8 cellular contexts compared by ENCODE assay signal in genomic region chr3:129688310-129688895, GRCh38.
DNase-seq lines count a peak whose midpoint lies in the region; ATAC-seq and TF ChIP-seq lines count a peak whose summit lies in the region.

No MANE protein-coding gene starts in this region.

- H3K4me3 Mint-ChIP-seq in nephron = peak overlapping the region; percentile 62 to 73 (median 63)

- H3K4me1 Mint-ChIP-seq in nephron = peaks cover 40% of the 10 kb centered on the region

- H3K27ac Mint-ChIP-seq in nephron = peak overlapping the region; percentile 49 to 77 (median 75)

- H3K36me3 ChIP-seq in NT2/D1 (ENCODE audit: insufficient read depth, insufficient read length, low read length) = no peaks in the 10 kb centered on the region

- H3K36me3 Mint-ChIP-seq in nephron (ENCODE audit: low read depth) = no peaks in the 10 kb centered on the region

- H3K9ac ChIP-seq in NT2/D1 (ENCODE audit: insufficient read length, low read depth) = no peak overlapping the region

- H3K9me3 ChIP-seq in NT2/D1 (ENCODE audit: insufficient read depth, low read length) = no peaks in the 10 kb centered on the region

- H3K27me3 Mint-ChIP-seq in nephron (ENCODE audit: low read depth) = no peaks in the 10 kb centered on the region

- H3K27me3 ChIP-seq in NT2/D1 (ENCODE audit: insufficient read depth, insufficient read length) = no peaks in the 10 kb centered on the region

- no peak for ATAC-seq in HG02571 (IDR thresholded peaks at IDR 0.05; ENCODE audit: unreplicated experiment)

- no peaks in the 10 kb centered on the region for H3K4me1 ChIP-seq in NT2/D1 (ENCODE audit: insufficient read depth, insufficient read length)

- peak; percentile 96 for DNase-seq in COR-L47 (lab: John Stamatoyannopoulos, UW)
- DNase-seq in NT2/D1 (ENCODE audit: low read depth, low spot score) = peak; percentile 30
- DNase-seq in fibroblast of villous mesenchyme (ENCODE audit: low read depth) = peak; percentile 69
- no peak for DNase-seq in HuH-7.5 (ENCODE audit: low spot score)
- no peak for DNase-seq in GM20000 (ENCODE audit: low spot score)
- DNase-seq in activated gamma-delta T cell treated with Interleukin-2 at 50 U/mL for 16 hours = no peak

- H3K9me3 Mint-ChIP-seq in nephron = no peaks in the 10 kb centered on the region

- TF ChIP-seq CTCF in fibroblast of villous mesenchyme (IDR thresholded peaks at IDR 0.05; ENCODE audit: insufficient read depth, low read depth, low read length) = no peak
- no peak for TF ChIP-seq CTCF in nephron (IDR thresholded peaks at IDR 0.05; ENCODE audit: unreplicated experiment in 3 of 3)
- TF ChIP-seq CTCF in GM20000 (IDR thresholded peaks at IDR 0.05; ENCODE audit: extremely low read depth, missing control alignments) = no peak

- no peak overlapping the region for H3K4me3 ChIP-seq in NT2/D1 (ENCODE audit: insufficient read length, low read depth)
- H3K4me3 ChIP-seq in fibroblast of villous mesenchyme (ENCODE audit: low read depth, low read length) = peak overlapping the region; percentile 40

Comparison
In these comparisons a context has a peak if more than half of its experiments do, and no peak if none do; other contexts are left out.
1. DNase-seq: peak in COR-L47 (single experiment), NT2/D1 (single experiment) and fibroblast of villous mesenchyme (single experiment); none in HuH-7.5 (single experiment), GM20000 (single experiment) and activated gamma-delta T cell treated with Interleukin-2 at 50 U/mL for 16 hours (single experiment).